Comparison of ENCODE assay signal across 11 cellular contexts in the genomic region with DNA sequence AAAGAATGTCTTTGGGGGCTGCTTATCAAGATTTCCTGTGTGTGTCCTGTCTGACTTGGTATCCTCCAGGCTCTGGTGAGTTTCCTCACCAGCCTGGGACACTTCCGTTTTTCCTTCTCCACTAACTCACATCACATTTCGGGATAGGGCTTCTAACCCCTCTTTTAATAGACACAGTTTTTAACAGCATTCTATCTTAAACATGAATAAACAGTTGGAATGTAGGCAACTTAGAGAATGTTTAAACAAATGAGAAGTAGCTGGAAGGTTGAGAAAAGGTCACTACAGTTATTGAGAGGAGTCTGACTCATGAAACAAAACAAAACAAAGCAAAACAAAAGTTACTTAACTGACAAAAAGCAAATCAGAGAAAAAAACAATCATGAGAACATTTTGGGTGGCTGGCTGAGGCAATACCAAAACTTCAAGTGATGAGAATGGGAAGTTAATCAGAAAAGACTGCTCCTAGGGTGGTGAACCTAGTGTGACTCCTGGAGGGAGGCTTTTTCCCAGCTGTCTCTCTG.
DNase-seq lines count a peak whose midpoint lies in the region; ATAC-seq and TF ChIP-seq lines count a peak whose summit lies in the region.
"Had no signal": no experiment of that assay in that cellular context is flagged by ENCODE, and none has a peak within 500 bp of the region (broad histone marks: within the 10 kb centered on the region; RNA-seq: fewer than 3 reads in every experiment).

No MANE protein-coding gene starts in this region.

- H3K4me3 Mint-ChIP-seq in activated T-cell treated with anti-CD3 and anti-CD28 coated beads, Interleukin-2, amount 50 U/mL, for 24 hours, result no peak overlapping the region
- H3K4me3 Mint-ChIP-seq in activated CD8-positive, alpha-beta T cell treated with anti-CD3 and anti-CD28 coated beads, Interleukin-2, amount 10 ng/mL, durations not matched to agents 7 days and 5 days, result no peak overlapping the region
- H3K4me3 Mint-ChIP-seq: activated naive CD4-positive, alpha-beta T cell treated with anti-CD3 and anti-CD28 coated beads, Interleukin-2, amount 50 U/mL, for 24 hours had no signal

- H3K4me3 ChIP-seq in kidney epithelial cell (ENCODE audit: low read depth, low read length), result no peak overlapping the region

- no peaks in the 10 kb centered on the region for H3K36me3 Mint-ChIP-seq in activated T-cell treated with anti-CD3 and anti-CD28 coated beads, Interleukin-2, amount 50 U/mL, for 24 hours (ENCODE audit: low read depth)
- H3K36me3 Mint-ChIP-seq in activated CD8-positive, alpha-beta T cell treated with anti-CD3 and anti-CD28 coated beads, Interleukin-2, amount 10 ng/mL, durations not matched to agents 7 days and 5 days (ENCODE audit: low read depth), result peaks cover 13% of the 10 kb centered on the region
- H3K36me3 Mint-ChIP-seq: activated naive CD4-positive, alpha-beta T cell treated with anti-CD3 and anti-CD28 coated beads, Interleukin-2, amount 50 U/mL, for 24 hours had no signal

- CTCF ChIA-PET in activated CD8-positive, alpha-beta T cell treated with anti-CD3 and anti-CD28 coated beads, Interleukin-2, amount 10 ng/mL, durations not matched to agents 7 days and 5 days (lab: Charles Lee), result interaction anchor here (1.0 to 1.7 kb wide), 2 partner anchors 9 to 13 kb away, joined by 3 to 4 read pairs; no protein-coding TSS in a partner anchor

- POLR2A ChIA-PET in activated CD8-positive, alpha-beta T cell treated with anti-CD3 and anti-CD28 coated beads, Interleukin-2, amount 10 ng/mL, durations not matched to agents 7 days and 5 days (lab: Charles Lee), result no interaction called here

- no peaks in the 10 kb centered on the region for H3K9me3 Mint-ChIP-seq in activated T-cell treated with anti-CD3 and anti-CD28 coated beads, Interleukin-2, amount 50 U/mL, for 24 hours
- H3K9me3 Mint-ChIP-seq in activated CD8-positive, alpha-beta T cell treated with anti-CD3 and anti-CD28 coated beads, Interleukin-2, amount 10 ng/mL, durations not matched to agents 7 days and 5 days (ENCODE audit: insufficient read depth), result peaks cover 5% of the 10 kb centered on the region
- H3K9me3 Mint-ChIP-seq: activated naive CD4-positive, alpha-beta T cell treated with anti-CD3 and anti-CD28 coated beads, Interleukin-2, amount 50 U/mL, for 24 hours had no signal

- H3K27ac Mint-ChIP-seq in activated T-cell treated with anti-CD3 and anti-CD28 coated beads, Interleukin-2, amount 50 U/mL, for 24 hours, result no peak overlapping the region
- no peak overlapping the region for H3K27ac Mint-ChIP-seq in activated CD8-positive, alpha-beta T cell treated with anti-CD3 and anti-CD28 coated beads, Interleukin-2, amount 10 ng/mL, durations not matched to agents 7 days and 5 days
- H3K27ac Mint-ChIP-seq: activated naive CD4-positive, alpha-beta T cell treated with anti-CD3 and anti-CD28 coated beads, Interleukin-2, amount 50 U/mL, for 24 hours had no signal

- no peak for TF ChIP-seq CTCF in kidney epithelial cell (IDR thresholded peaks at IDR 0.05; ENCODE audit: insufficient read depth, low read length, poor library complexity, severe bottlenecking)

- peaks cover 42% of the 10 kb centered on the region for H3K4me1 Mint-ChIP-seq in activated T-cell treated with anti-CD3 and anti-CD28 coated beads, Interleukin-2, amount 50 U/mL, for 24 hours (ENCODE audit: low read depth)
- H3K4me1 Mint-ChIP-seq in activated CD8-positive, alpha-beta T cell treated with anti-CD3 and anti-CD28 coated beads, Interleukin-2, amount 10 ng/mL, durations not matched to agents 7 days and 5 days (ENCODE audit: low read depth), result peaks cover 49% of the 10 kb centered on the region

- ATAC-seq in GM21447 (IDR thresholded peaks at IDR 0.05; ENCODE audit: unreplicated experiment) (peak; percentile 65), GM21576 (IDR thresholded peaks at IDR 0.05; ENCODE audit: unreplicated experiment) (no peak), HG03342 (IDR thresholded peaks at IDR 0.05; ENCODE audit: unreplicated experiment) (no peak)
- no peak for ATAC-seq in activated CD8-positive, alpha-beta T cell treated with anti-CD3 and anti-CD28 coated beads, Interleukin-2, amount 10 ng/mL, durations not matched to agents 7 days and 5 days

- H3K36me3 ChIP-seq in kidney epithelial cell (ENCODE audit: control insufficient read depth, insufficient read depth, low read length), result no peaks in the 10 kb centered on the region

- peak; percentile 26 for DNase-seq in A172 (ENCODE audit: low spot score)
- DNase-seq in amniotic epithelial cell (ENCODE audit: low read depth), result peak; percentile 79
- peak; percentile 86 for DNase-seq in kidney epithelial cell (ENCODE audit: low read depth)
- DNase-seq in activated T-cell treated with anti-CD3 and anti-CD28 coated beads, Interleukin-2, amount 50 U/mL, for 24 hours, result no peak
- no peak for DNase-seq in activated CD8-positive, alpha-beta T cell treated with anti-CD3 and anti-CD28 coated beads, Interleukin-2, amount 10 ng/mL, durations not matched to agents 7 days and 5 days
- DNase-seq: Kasumi-1; stimulated activated CD4-positive, alpha-beta T cell treated with anti-CD3 and anti-CD28 coated beads, Interleukin-2, amount 100 ng/mL, for 24 hours had no signal

- no peaks in the 10 kb centered on the region for H3K27me3 ChIP-seq in kidney epithelial cell (ENCODE audit: control insufficient read depth, insufficient read depth, low read length)

- H3K27me3 Mint-ChIP-seq in activated T-cell treated with anti-CD3 and anti-CD28 coated beads, Interleukin-2, amount 50 U/mL, for 24 hours, result no peaks in the 10 kb centered on the region
- H3K27me3 Mint-ChIP-seq in activated CD8-positive, alpha-beta T cell treated with anti-CD3 and anti-CD28 coated beads, Interleukin-2, amount 10 ng/mL, durations not matched to agents 7 days and 5 days (ENCODE audit: low read depth), result no peaks in the 10 kb centered on the region
- H3K27me3 Mint-ChIP-seq: activated naive CD4-positive, alpha-beta T cell treated with anti-CD3 and anti-CD28 coated beads, Interleukin-2, amount 50 U/mL, for 24 hours had no signal

Comparison
In these comparisons a context has a peak if more than half of its experiments do, and no peak if none do; other contexts are left out.
1. DNase-seq: peak in A172 (single experiment), amniotic epithelial cell (single experiment) and kidney epithelial cell (single experiment); none in activated T-cell treated with anti-CD3 and anti-CD28 coated beads, Interleukin-2, amount 50 U/mL, for 24 hours (single experiment) and activated CD8-positive, alpha-beta T cell treated with anti-CD3 and anti-CD28 coated beads, Interleukin-2, amount 10 ng/mL, durations not matched to agents 7 days and 5 days (single experiment).